In the genomic region with DNA sequence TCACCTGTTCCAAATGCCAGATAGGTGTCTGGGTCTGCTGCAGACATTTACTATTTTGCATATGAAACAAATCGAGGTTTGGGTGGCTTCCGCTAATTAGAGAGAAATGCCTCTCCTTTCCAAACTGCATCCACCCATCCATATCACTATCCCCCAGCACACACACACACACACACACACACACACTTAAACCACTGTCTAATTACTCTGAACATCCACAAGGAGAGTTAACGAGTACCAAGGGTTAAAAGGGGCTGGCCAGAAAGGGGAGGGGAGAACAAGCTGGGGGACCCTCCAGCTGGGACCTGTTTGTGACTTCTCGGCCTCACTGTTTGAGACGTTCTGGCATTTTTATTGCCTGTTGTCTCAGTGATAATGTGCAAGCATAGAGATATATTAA, we compare ENCODE assay signal across 18 cellular contexts.
"Had no signal": no experiment of that assay in that cellular context is flagged by ENCODE, and none has a peak within 500 bp of the region (broad histone marks: within the 10 kb centered on the region; RNA-seq: fewer than 3 reads in every experiment).

No MANE protein-coding gene starts in this region.

- H3K27me3 Mint-ChIP-seq: activated naive CD8-positive, alpha-beta T cell treated with anti-CD3 and anti-CD28 coated beads, Interleukin-2, amount 10 ng/mL, durations not matched to agents 7 days and 5 days; naive thymus-derived CD8-positive, alpha-beta T cell had no signal

- H3K27ac ChIP-seq: epithelial cell of prostate, sigmoid colon, transverse colon, uterus, VCaP had no signal

- H3K27me3 ChIP-seq: dorsolateral prefrontal cortex, sigmoid colon, transverse colon, uterus had no signal

- H3K4me3 ChIP-seq: sigmoid colon, transverse colon, uterus had no signal

- DNase-seq: activated CD4-positive, alpha-beta T cell treated with anti-CD3 and anti-CD28 coated beads for 1 hour; activated CD4-positive, alpha-beta T cell treated with anti-CD3 and anti-CD28 coated beads, Interleukin-2, amount 50 U/mL, for 48 hours; activated naive CD8-positive, alpha-beta T cell treated with anti-CD3 and anti-CD28 coated beads, Interleukin-2, amount 10 ng/mL, durations not matched to agents 7 days and 5 days; amygdala; dorsolateral prefrontal cortex; foreskin melanocyte; immature natural killer cell; mesenchymal stem cell; naive thymus-derived CD8-positive, alpha-beta T cell; sigmoid colon; stimulated activated CD4-positive, alpha-beta T cell treated with anti-CD3 and anti-CD28 coated beads, Interleukin-4, amount 100 ng/mL, for 4 hours; stimulated activated naive CD4-positive, alpha-beta T cell; transverse colon; uterus had no signal

- H3K36me3 ChIP-seq: sigmoid colon, transverse colon, uterus had no signal

- H3K4me1 ChIP-seq: uterus had no signal

- H3K4me3 Mint-ChIP-seq: activated naive CD8-positive, alpha-beta T cell treated with anti-CD3 and anti-CD28 coated beads, Interleukin-2, amount 10 ng/mL, durations not matched to agents 7 days and 5 days; brain; immature natural killer cell; naive thymus-derived CD8-positive, alpha-beta T cell; T-helper 1 cell treated with Interleukin-12 subunit alpha and Interleukin-12 subunit beta and Interleukin-4 antibody, amounts not matched to agents 30 μg/mL and 1 μg/mL, for 36 hours had no signal

- H3K9me3 ChIP-seq: sigmoid colon, transverse colon, uterus had no signal

- H3K4me1 Mint-ChIP-seq: immature natural killer cell had no signal

- H3K9me3 Mint-ChIP-seq: activated naive CD8-positive, alpha-beta T cell treated with anti-CD3 and anti-CD28 coated beads, Interleukin-2, amount 10 ng/mL, durations not matched to agents 7 days and 5 days; immature natural killer cell; naive thymus-derived CD8-positive, alpha-beta T cell; T-helper 1 cell treated with Interleukin-12 subunit alpha and Interleukin-12 subunit beta and Interleukin-4 antibody, amounts not matched to agents 30 μg/mL and 1 μg/mL, for 36 hours had no signal

- H3K27ac Mint-ChIP-seq: activated naive CD8-positive, alpha-beta T cell treated with anti-CD3 and anti-CD28 coated beads, Interleukin-2, amount 10 ng/mL, durations not matched to agents 7 days and 5 days; brain; immature natural killer cell; naive thymus-derived CD8-positive, alpha-beta T cell; T-helper 1 cell treated with Interleukin-12 subunit alpha and Interleukin-12 subunit beta and Interleukin-4 antibody, amounts not matched to agents 30 μg/mL and 1 μg/mL, for 36 hours had no signal

- H3K36me3 Mint-ChIP-seq: activated naive CD8-positive, alpha-beta T cell treated with anti-CD3 and anti-CD28 coated beads, Interleukin-2, amount 10 ng/mL, durations not matched to agents 7 days and 5 days; brain; immature natural killer cell had no signal
